ENCODE assay signal across 8 cellular contexts in genomic region chr22:30044369-30044768, GRCh38. TPM values are rescaled to one million over a fixed set of nuclear protein-coding genes. Genes with fewer than 3 reads are reported as not detected.
DNase-seq lines count a peak whose midpoint lies in the region; ATAC-seq and TF ChIP-seq lines count a peak whose summit lies in the region.

No MANE protein-coding gene starts in this region.

- H3K4me3 ChIP-seq in colonic mucosa (no peak overlapping the region), muscle layer of duodenum (ENCODE audit: low read depth in 1 of 2, low read length in 2 of 2) (no peak overlapping the region)

- H3K27me3 ChIP-seq in colonic mucosa (no peaks in the 10 kb centered on the region), muscle layer of duodenum (ENCODE audit: low read depth, low read length) (no peaks in the 10 kb centered on the region)

- TF ChIP-seq CTCF in colonic mucosa (IDR thresholded peaks at IDR 0.05): no peak

- in situ Hi-C loops in Caki2 (cut with HindIII; ENCODE audit: low pct_unique_long_range_greater_than_20kb, low sequenced_read_pairs): no loop called here

- H3K27ac Mint-ChIP-seq in natural killer cell treated with Interleukin-12 subunit alpha and Interleukin-12 subunit beta and Interleukin-15 and Interleukin-18, amount 100 ng/mL, for 72 hours: no peak overlapping the region

- H3K27ac ChIP-seq in colonic mucosa (peak overlapping the region; percentile 57), muscle layer of duodenum (ENCODE audit: low read length) (peak overlapping the region; percentile 62)

- no peaks in the 10 kb centered on the region for H3K9me3 ChIP-seq in colonic mucosa
- H3K9me3 ChIP-seq in muscle layer of duodenum (ENCODE audit: control insufficient read depth in 1 of 2, low read length in 2 of 2): no peaks in the 10 kb centered on the region

- H3K36me3 ChIP-seq in colonic mucosa (no peaks in the 10 kb centered on the region), muscle layer of duodenum (ENCODE audit: control insufficient read depth in 1 of 2, insufficient read depth in 2 of 2, low read length in 2 of 2) (no peaks in the 10 kb centered on the region)

- DNase-seq in Caki2 (ENCODE audit: low read depth) (peak; percentile 74), M059J (ENCODE audit: low read depth) (peak; percentile 83), colonic mucosa (peak; percentile 72)
- no peak for DNase-seq in stimulated activated CD4-positive, alpha-beta T cell treated with anti-CD3 and anti-CD28 coated beads, Interleukin-4, amount 100 ng/mL, for 24 hours
- no peak for DNase-seq in natural killer cell treated with Interleukin-12 subunit alpha and Interleukin-12 subunit beta and Interleukin-15 and Interleukin-18, amount 100 ng/mL, for 72 hours (ENCODE audit: low spot score)

- intact Hi-C loops in colonic mucosa (cut with DNase I): no loop called here

- H3K4me1 Mint-ChIP-seq in natural killer cell treated with Interleukin-12 subunit alpha and Interleukin-12 subunit beta and Interleukin-15 and Interleukin-18, amount 100 ng/mL, for 72 hours (ENCODE audit: low read depth in 2 of 2): peaks cover 0 to 2% of the 10 kb centered on the region in 2 donors

- no peaks in the 10 kb centered on the region for H3K36me3 Mint-ChIP-seq in natural killer cell treated with Interleukin-12 subunit alpha and Interleukin-12 subunit beta and Interleukin-15 and Interleukin-18, amount 100 ng/mL, for 72 hours

- H3K27me3 Mint-ChIP-seq in natural killer cell treated with Interleukin-12 subunit alpha and Interleukin-12 subunit beta and Interleukin-15 and Interleukin-18, amount 100 ng/mL, for 72 hours: peaks cover 0 to 2% of the 10 kb centered on the region in 2 donors

- H3K9me3 Mint-ChIP-seq in natural killer cell treated with Interleukin-12 subunit alpha and Interleukin-12 subunit beta and Interleukin-15 and Interleukin-18, amount 100 ng/mL, for 72 hours: no peaks in the 10 kb centered on the region

- no peak for ATAC-seq in natural killer cell treated with Interleukin-12 subunit alpha and Interleukin-12 subunit beta and Interleukin-15 and Interleukin-18, amount 100 ng/mL, for 72 hours
- no peak for ATAC-seq in GM21360 (IDR thresholded peaks at IDR 0.05; ENCODE audit: unreplicated experiment)
- no peak for ATAC-seq in HG03457 (IDR thresholded peaks at IDR 0.05; ENCODE audit: unreplicated experiment)

- no peak overlapping the region for H3K9ac ChIP-seq in colonic mucosa (ENCODE audit: low read depth in 2 of 2, low read length in 2 of 2)

- peaks cover 6% of the 10 kb centered on the region for H3K4me1 ChIP-seq in colonic mucosa
- peaks cover 0 to 11% of the 10 kb centered on the region in 2 donors for H3K4me1 ChIP-seq in muscle layer of duodenum (ENCODE audit: control insufficient read depth in 1 of 2, insufficient read depth in 2 of 2, low read length in 2 of 2)

- H3K4me3 Mint-ChIP-seq in natural killer cell treated with Interleukin-12 subunit alpha and Interleukin-12 subunit beta and Interleukin-15 and Interleukin-18, amount 100 ng/mL, for 72 hours: no peak overlapping the region

RNA-seq across cellular contexts. Expression of gene HORMAD2, which starts 35.9 kb away (rescaled TPM):
- total RNA-seq in Caki2 (2014; rRNA removed; shearing (Covaris generic); ENCODE audit: low replicate concordance): not detected in 2 replicates
- 0.22 TPM in 1 of 2 replicates, not detected in the other for total RNA-seq in M059J (2014; rRNA removed; shearing (Covaris generic))
- not detected for total RNA-seq in colonic mucosa
- not detected for total RNA-seq in natural killer cell treated with Interleukin-12 subunit alpha and Interleukin-12 subunit beta and Interleukin-15 and Interleukin-18, amount 100 ng/mL, for 72 hours

Comparison
In these comparisons a context has a peak if more than half of its experiments do, and no peak if none do; other contexts are left out.
1. DNase-seq: peak in Caki2 (single experiment), M059J (single experiment) and colonic mucosa (single experiment); none in stimulated activated CD4-positive, alpha-beta T cell treated with anti-CD3 and anti-CD28 coated beads, Interleukin-4, amount 100 ng/mL, for 24 hours (single experiment) and natural killer cell treated with Interleukin-12 subunit alpha and Interleukin-12 subunit beta and Interleukin-15 and Interleukin-18, amount 100 ng/mL, for 72 hours (single experiment).